Comparison of ENCODE assay signal across 1 cellular context in genomic region chr3:77467702-77468407, GRCh38.
TF ChIP-seq lines count a peak whose summit lies in the region.

No MANE protein-coding gene starts in this region.

TF ChIP-seq in GM23338, 12 proteins besides CTCF, POLR2A, EP300 and RAD21 (continued from another document):
- TF ChIP-seq, protein P1, sequence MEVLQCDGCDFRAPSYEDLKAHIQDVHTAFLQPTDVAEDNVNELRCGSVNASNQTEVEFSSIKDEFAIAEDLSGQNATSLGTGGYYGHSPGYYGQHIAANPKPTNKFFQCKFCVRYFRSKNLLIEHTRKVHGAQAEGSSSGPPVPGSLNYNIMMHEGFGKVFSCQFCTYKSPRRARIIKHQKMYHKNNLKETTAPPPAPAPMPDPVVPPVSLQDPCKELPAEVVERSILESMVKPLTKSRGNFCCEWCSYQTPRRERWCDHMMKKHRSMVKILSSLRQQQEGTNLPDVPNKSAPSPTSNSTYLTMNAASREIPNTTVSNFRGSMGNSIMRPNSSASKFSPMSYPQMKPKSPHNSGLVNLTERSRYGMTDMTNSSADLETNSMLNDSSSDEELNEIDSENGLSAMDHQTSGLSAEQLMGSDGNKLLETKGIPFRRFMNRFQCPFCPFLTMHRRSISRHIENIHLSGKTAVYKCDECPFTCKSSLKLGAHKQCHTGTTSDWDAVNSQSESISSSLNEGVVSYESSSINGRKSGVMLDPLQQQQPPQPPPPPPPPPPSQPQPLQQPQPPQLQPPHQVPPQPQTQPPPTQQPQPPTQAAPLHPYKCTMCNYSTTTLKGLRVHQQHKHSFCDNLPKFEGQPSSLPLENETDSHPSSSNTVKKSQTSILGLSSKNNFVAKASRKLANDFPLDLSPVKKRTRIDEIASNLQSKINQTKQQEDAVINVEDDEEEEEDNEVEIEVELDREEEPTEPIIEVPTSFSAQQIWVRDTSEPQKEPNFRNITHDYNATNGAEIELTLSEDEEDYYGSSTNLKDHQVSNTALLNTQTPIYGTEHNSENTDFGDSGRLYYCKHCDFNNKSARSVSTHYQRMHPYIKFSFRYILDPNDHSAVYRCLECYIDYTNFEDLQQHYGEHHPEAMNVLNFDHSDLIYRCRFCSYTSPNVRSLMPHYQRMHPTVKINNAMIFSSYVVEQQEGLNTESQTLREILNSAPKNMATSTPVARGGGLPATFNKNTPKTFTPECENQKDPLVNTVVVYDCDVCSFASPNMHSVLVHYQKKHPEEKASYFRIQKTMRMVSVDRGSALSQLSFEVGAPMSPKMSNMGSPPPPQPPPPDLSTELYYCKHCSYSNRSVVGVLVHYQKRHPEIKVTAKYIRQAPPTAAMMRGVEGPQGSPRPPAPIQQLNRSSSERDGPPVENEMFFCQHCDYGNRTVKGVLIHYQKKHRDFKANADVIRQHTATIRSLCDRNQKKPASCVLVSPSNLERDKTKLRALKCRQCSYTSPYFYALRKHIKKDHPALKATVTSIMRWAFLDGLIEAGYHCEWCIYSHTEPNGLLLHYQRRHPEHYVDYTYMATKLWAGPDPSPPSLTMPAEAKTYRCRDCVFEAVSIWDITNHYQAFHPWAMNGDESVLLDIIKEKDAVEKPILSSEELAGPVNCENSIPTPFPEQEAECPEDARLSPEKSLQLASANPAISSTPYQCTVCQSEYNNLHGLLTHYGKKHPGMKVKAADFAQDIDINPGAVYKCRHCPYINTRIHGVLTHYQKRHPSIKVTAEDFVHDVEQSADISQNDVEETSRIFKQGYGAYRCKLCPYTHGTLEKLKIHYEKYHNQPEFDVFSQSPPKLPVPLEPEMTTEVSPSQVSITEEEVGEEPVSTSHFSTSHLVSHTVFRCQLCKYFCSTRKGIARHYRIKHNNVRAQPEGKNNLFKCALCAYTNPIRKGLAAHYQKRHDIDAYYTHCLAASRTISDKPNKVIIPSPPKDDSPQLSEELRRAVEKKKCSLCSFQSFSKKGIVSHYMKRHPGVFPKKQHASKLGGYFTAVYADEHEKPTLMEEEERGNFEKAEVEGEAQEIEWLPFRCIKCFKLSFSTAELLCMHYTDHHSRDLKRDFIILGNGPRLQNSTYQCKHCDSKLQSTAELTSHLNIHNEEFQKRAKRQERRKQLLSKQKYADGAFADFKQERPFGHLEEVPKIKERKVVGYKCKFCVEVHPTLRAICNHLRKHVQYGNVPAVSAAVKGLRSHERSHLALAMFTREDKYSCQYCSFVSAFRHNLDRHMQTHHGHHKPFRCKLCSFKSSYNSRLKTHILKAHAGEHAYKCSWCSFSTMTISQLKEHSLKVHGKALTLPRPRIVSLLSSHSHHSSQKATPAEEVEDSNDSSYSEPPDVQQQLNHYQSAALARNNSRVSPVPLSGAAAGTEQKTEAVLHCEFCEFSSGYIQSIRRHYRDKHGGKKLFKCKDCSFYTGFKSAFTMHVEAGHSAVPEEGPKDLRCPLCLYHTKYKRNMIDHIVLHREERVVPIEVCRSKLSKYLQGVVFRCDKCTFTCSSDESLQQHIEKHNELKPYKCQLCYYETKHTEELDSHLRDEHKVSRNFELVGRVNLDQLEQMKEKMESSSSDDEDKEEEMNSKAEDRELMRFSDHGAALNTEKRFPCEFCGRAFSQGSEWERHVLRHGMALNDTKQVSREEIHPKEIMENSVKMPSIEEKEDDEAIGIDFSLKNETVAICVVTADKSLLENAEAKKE (CRISPR knock-in tag; IDR thresholded peaks at IDR 0.05): no peak
- TF ChIP-seq ETS1 (IDR thresholded peaks at IDR 0.05): no peak
